Comparison of ENCODE assay signal across 8 cellular contexts in the genomic region with DNA sequence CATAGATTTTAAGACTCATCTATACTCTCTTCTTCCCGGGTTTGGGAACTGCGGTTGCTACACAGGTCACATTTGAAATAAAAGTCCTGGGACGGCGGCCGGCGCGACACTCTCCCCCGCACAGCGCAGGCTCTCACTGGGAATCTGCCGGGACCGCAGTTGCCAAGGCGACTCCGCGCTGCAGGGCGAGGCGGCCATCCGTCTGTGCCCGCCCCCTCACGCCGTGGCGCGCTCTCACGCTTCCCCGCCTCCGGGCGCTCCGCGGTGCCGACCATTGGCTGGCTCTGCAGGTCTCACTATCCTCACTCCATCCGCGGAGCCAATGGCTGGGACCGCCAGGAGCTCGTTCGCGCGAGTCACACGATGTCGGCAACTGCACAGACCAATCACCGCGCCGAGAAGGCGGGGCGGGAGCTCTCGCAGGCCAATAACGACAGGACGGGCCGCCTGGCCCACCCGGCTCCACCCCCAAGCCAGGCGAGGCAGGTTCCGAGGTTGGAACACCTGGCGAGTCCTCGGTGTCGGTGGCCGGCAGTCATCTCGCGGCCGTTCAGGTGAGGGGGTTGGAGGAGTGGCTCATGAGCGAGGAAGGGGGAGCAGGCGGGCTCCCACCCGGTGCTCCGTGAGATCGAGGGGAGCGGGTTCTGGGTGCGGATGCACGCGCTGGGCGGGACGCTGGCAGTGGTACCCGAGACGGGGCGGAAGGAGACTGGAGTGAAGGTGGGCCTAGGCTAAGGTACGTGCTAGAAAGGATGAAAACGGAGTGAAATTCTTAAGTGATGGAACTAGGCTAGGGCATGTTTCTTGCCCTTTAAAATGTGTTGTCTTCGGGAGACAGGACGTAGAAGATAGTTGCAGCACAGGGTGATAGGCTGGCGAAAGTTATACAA. TPM values are rescaled to one million over a fixed set of nuclear protein-coding genes. Genes with fewer than 3 reads are reported as not detected.
DNase-seq lines count a peak whose midpoint lies in the region; ATAC-seq, FAIRE-seq and TF ChIP-seq lines count a peak whose summit lies in the region.

A gene (plus strand): TSS at position 459 of the 890 bp plus-strand sequence. CDS start 5,702 bp downstream, outside the sequence.

- no TSS peak for BruUV-seq in Caco-2 (replicated peaks; lab: Mats Ljungman, UMichigan)

- no peaks in the 10 kb centered on the region; the same call in 1 of the 2 replicates for H3K79me1 ChIP-seq in H1 (ENCODE audit: low read depth, low read length)

- H4K91ac ChIP-seq in H1 (replicated peaks; ENCODE audit: insufficient read length, low read length): peak within 1 kb of the TSS; percentile 89

- H3K36me3 Mint-ChIP-seq in Caco-2 (ENCODE audit: insufficient read depth, unreplicated experiment): peaks cover 30% of the 10 kb centered on the region

- H3K4me3 ChIP-seq in Caco-2 (ENCODE audit: low read depth, low read length) (peak within 1 kb of the TSS; percentile 79), H1 (ENCODE audit: extremely low read depth in 1 of 4, insufficient read depth in 2 of 4, low read depth in 3 of 4, low read length in 4 of 4) (peak within 1 kb of the TSS; percentile 93 to 98 (median 96))

- H2BK20ac ChIP-seq in H1 (ENCODE audit: low read length): peak within 1 kb of the TSS; percentile 13; the same call in 1 of the 2 replicates

- intact Hi-C loops in Caco-2 (cut with micrococcal nuclease; ENCODE audit: unreplicated experiment): loop anchor here (1.0 to 2.0 kb wide), 3 partner anchors 117 to 215 kb away; a partner anchor contains a TSS

- peak within 1 kb of the TSS; percentile 47; the same call in 1 of the 2 replicates for H2BK15ac ChIP-seq in H1 (ENCODE audit: low read length)

- H3K4ac ChIP-seq in H1 (replicated peaks; ENCODE audit: insufficient read length, low read depth, low read length): peak within 1 kb of the TSS; percentile 96

- WGBS in H1 (ENCODE audit: extremely low coverage in 1 of 2, insufficient coverage in 1 of 2, insufficient read length in 1 of 2, insufficient replicate concordance in 2 of 2, low coverage in 1 of 2, low lambda C conversion rate in 2 of 2, missing lambda C conversion rate in 1 of 2), 2 experiments: 1% methylated on average over 75 of the region's 76 CpGs; no CpG with 5 or more reads in 1 of the 2 experiments

- H3K4me1 ChIP-seq in Caco-2 (peaks cover 29% of the 10 kb centered on the region), H1 (replicated peaks in 1 of 4; ENCODE audit: control insufficient read depth in 3 of 4, insufficient read depth in 4 of 4, low read length in 3 of 4) (peaks cover 5 to 9% (median 7%) of the 10 kb centered on the region in 4 experiments)

- peak within 1 kb of the TSS; percentile 88 to 90 for H3K4me2 ChIP-seq in H1 (ENCODE audit: insufficient read depth in 1 of 2, low read depth in 2 of 2, low read length in 2 of 2)

- peaks cover 20 to 25% of the 10 kb centered on the region in 2 experiments for H4K20me1 ChIP-seq in H1 (replicated peaks in 1 of 2; ENCODE audit: control insufficient read depth in 1 of 2, insufficient read depth in 2 of 2, low read length in 2 of 2)

- TF ChIP-seq CTCF in Caco-2 (IDR thresholded peaks at IDR 0.05; ENCODE audit: insufficient read depth in 1 of 2, low read depth in 1 of 2, low read length in 1 of 2, severe bottlenecking in 1 of 2, unreplicated experiment in 1 of 2) (no peak), H1 (IDR thresholded peaks at IDR 0.05; ENCODE audit: control extremely low read depth in 1 of 3, insufficient read depth in 1 of 3, low read depth in 1 of 3, low read length in 3 of 3) (no peak)

- TF ChIP-seq RAD21 in H1 (IDR thresholded peaks at IDR 0.05 in 1 of 2, conservative IDR thresholded peaks at IDR 0.05 in 1 of 2; ENCODE audit: low read depth in 2 of 2, low read length in 2 of 2): no peak

- no peaks in the 10 kb centered on the region for H3K27me3 Mint-ChIP-seq in Caco-2 (ENCODE audit: insufficient read depth, unreplicated experiment)

- no peak within 1 kb of the TSS for H3K23ac ChIP-seq in H1 (ENCODE audit: insufficient read length)

- H3K79me2 ChIP-seq in H1 (ENCODE audit: control insufficient read depth in 1 of 2, insufficient read depth in 2 of 2, low read length in 2 of 2): peaks cover 43 to 49% of the 10 kb centered on the region in 2 experiments

- peak; percentile 68 to 73; a peak in 2 of 3 replicates for TF ChIP-seq POLR2A in H1 (IDR thresholded peaks at IDR 0.05; ENCODE audit: control extremely low read depth in 1 of 2, low read depth in 2 of 2, low read length in 2 of 2)

- H2BK120ac ChIP-seq in H1 (replicated peaks; ENCODE audit: low read depth, low read length): peak within 1 kb of the TSS; percentile 75

- POLR2A ChIA-PET in Caco-2 (lab: Charles Lee): interaction anchor here (0.5 to 1.9 kb wide), 7 partner anchors 15 to 1117 kb away, joined by 3 to 24 read pairs (median 3); a partner anchor contains a TSS
- POLR2A ChIA-PET in H1 (lab: Charles Lee; ENCODE audit: partially characterized antibody): interaction anchor here (0.6 to 2.0 kb wide), 10 partner anchors 9 to 205 kb away, joined by 3 to 11 read pairs (median 4); no protein-coding TSS in a partner anchor

- H3K9me3 Mint-ChIP-seq in Caco-2 (ENCODE audit: unreplicated experiment): no peaks in the 10 kb centered on the region

- H4K5ac ChIP-seq in H1 (ENCODE audit: insufficient read length, low read depth, low read length): peak within 1 kb of the TSS; percentile 90

- FAIRE-seq in HTR-8/SVneo (lab: Jason Lieb, UNC) (peak; percentile 97), H1 (lab: Jason Lieb, UNC) (peak; percentile 81)

- peak; percentile 97 for ATAC-seq in GM21381 (IDR thresholded peaks at IDR 0.05; ENCODE audit: unreplicated experiment)

- H3K27me3 ChIP-seq in Caco-2 (replicated peaks; ENCODE audit: control insufficient read depth, insufficient read depth, low read length) (no peaks in the 10 kb centered on the region), H1 (replicated peaks in 1 of 4; ENCODE audit: control insufficient read depth in 3 of 4, extremely low read depth in 1 of 4, insufficient read depth in 3 of 4, low read length in 3 of 4) (no peaks in the 10 kb centered on the region)

- peak within 1 kb of the TSS; percentile 69; the same call in 1 of the 2 replicates for H4K8ac ChIP-seq in H1 (ENCODE audit: extremely low read depth, insufficient read depth, low read length)

- peak; percentile 98 to 99 for DNase-seq in Caco-2
- peak; percentile 96 for DNase-seq in HTR-8/SVneo (ENCODE audit: insufficient read length, low spot score)
- DNase-seq in NOMO-1 treated with DMSO at 0.1 percent for 48 hours (lab: John Stamatoyannopoulos, UW; ENCODE audit: unreplicated experiment): peak; percentile 96
- DNase-seq in activated CD8-positive, alpha-beta memory T cell treated with anti-CD3 and anti-CD28 coated beads for 4 hours (ENCODE audit: low read depth in 2 of 2): peak; percentile 96 to 97
- DNase-seq in H1 (ENCODE audit: low read depth in 1 of 2, low spot score in 2 of 2): peak; percentile 95 to 98
- peak; percentile 99 for DNase-seq in medulla oblongata (ENCODE audit: extremely low spot score)
- peak; percentile 98 for DNase-seq in stimulated activated CD8-positive, alpha-beta memory T cell treated with anti-CD3 and anti-CD28 coated beads, Interleukin-12 subunit alpha, Interleukin-12 subunit beta, amount 100 ng/mL, for 1 hour (ENCODE audit: low read depth)

- H2AK5ac ChIP-seq in H1 (ENCODE audit: low read depth, low read length): peak within 1 kb of the TSS; percentile 14; the same call in 1 of the 2 replicates

- peak within 1 kb of the TSS; percentile 66; the same call in 1 of the 2 replicates for H2AFZ ChIP-seq in H1 (ENCODE audit: low read length)

- H3K4me1 Mint-ChIP-seq in Caco-2 (ENCODE audit: low read depth, unreplicated experiment): peaks cover 30% of the 10 kb centered on the region

- peak within 1 kb of the TSS; percentile 87 for H2BK5ac ChIP-seq in H1 (ENCODE audit: low read depth, low read length)

- CTCF ChIA-PET in Caco-2 (lab: Charles Lee) (interaction anchor here (0.6 to 1.0 kb wide), 5 partner anchors 16 to 215 kb away, joined by 3 to 7 read pairs (median 5); a partner anchor contains a TSS), H1 (lab: Charles Lee; ENCODE audit: partially characterized antibody) (interaction anchor here (1.0 to 2.0 kb wide), 6 partner anchors 16 to 202 kb away, joined by 3 to 13 read pairs (median 4); no protein-coding TSS in a partner anchor)

- H3K9me3 ChIP-seq in Caco-2 (peaks cover 10% of the 10 kb centered on the region), H1 (ENCODE audit: insufficient read depth in 2 of 2, low read depth in 1 of 2, low read length in 1 of 2) (no peaks in the 10 kb centered on the region)

- no peak for TF ChIP-seq EP300 in H1 (IDR thresholded peaks at IDR 0.05; ENCODE audit: borderline replicate concordance in 1 of 2, low read depth in 2 of 2, low read length in 2 of 2)

- H3K36me3 ChIP-seq in Caco-2 (ENCODE audit: control insufficient read depth, insufficient read depth, low read length): no peaks in the 10 kb centered on the region; the same call in 1 of the 2 replicates
- H3K36me3 ChIP-seq in H1 (ENCODE audit: control insufficient read depth in 2 of 4, insufficient read depth in 4 of 4, low read length in 3 of 4): peaks cover 0 to 22% (median 5%) of the 10 kb centered on the region in 4 experiments; a peak in 2 of 8 replicates

- no peak within 1 kb of the TSS for H3K4me3 Mint-ChIP-seq in Caco-2 (ENCODE audit: unreplicated experiment)

- peak within 1 kb of the TSS; percentile 75 for H3K27ac ChIP-seq in H1 (ENCODE audit: low read depth, low read length)

- H3K27ac Mint-ChIP-seq in Caco-2 (ENCODE audit: unreplicated experiment): no peak within 1 kb of the TSS

- H3K14ac ChIP-seq in H1 (ENCODE audit: insufficient read length): peak within 1 kb of the TSS; percentile 25

- peak within 1 kb of the TSS; percentile 81 to 97 (median 82) for H3K9ac ChIP-seq in H1 (replicated peaks in 1 of 4; ENCODE audit: extremely low read depth in 1 of 4, low read depth in 3 of 4, low read length in 3 of 4)

- peak within 1 kb of the TSS; percentile 40; the same call in 1 of the 2 replicates for H2BK12ac ChIP-seq in H1 (ENCODE audit: low read depth, low read length)

- peaks cover 3% of the 10 kb centered on the region for H3K23me2 ChIP-seq in H1 (ENCODE audit: low read depth, low read length)

- H3K56ac ChIP-seq in H1 (replicated peaks; ENCODE audit: insufficient read length, low read depth, low read length): peak within 1 kb of the TSS; percentile 88

- H3K18ac ChIP-seq in H1 (ENCODE audit: extremely low read depth, low read length): peak within 1 kb of the TSS; percentile 56

TF ChIP-seq in H1, 55 proteins besides CTCF, POLR2A, EP300 and RAD21 (continues in another document):
- peak; percentile 67; the same call in 1 of the 2 replicates for TF ChIP-seq YY1 (IDR thresholded peaks at IDR 0.05; ENCODE audit: low read depth, low read length)

RNA-seq across cellular contexts. Expression of the gene that starts here (rescaled TPM):
- total RNA-seq in Caco-2 (2022): 80.5 and 91.1 TPM in 2 replicates
- total RNA-seq in H1 (2021; fragmentation: NEBNext Ultra II Directional; extraction: Animal tissue kit (Norgen Biotek cat#: 25700)): 105 and 109 TPM in 2 replicates
- 50.6 and 79.8 TPM in 2 replicates for polyA plus RNA-seq in H1 (2011; rRNA removed)
- polyA plus RNA-seq in H1 (2011; cell fraction: cytosol; rRNA removed): 73.4 TPM
- polyA plus RNA-seq in H1 (2011; cell fraction: nucleus; rRNA removed): 25.7 TPM
- polyA plus RNA-seq in H1 (2012, experiment 1 of 2): 39.1 to 77.9 TPM (median 42.7 TPM) in 4 replicates
- polyA plus RNA-seq in H1 (2012, experiment 2 of 2): 11.6 TPM
- polyA plus RNA-seq in H1 (2013, experiment 1 of 2): 238 TPM
- 309 TPM for polyA plus RNA-seq in H1 (2013, experiment 2 of 2)
- 40.2 and 47.0 TPM in 2 replicates for polyA minus RNA-seq in H1 (2011; rRNA and poly(A)+ RNA removed)
- 51.2 TPM for polyA minus RNA-seq in H1 (2011; cell fraction: cytosol; rRNA and poly(A)+ RNA removed)
- polyA minus RNA-seq in H1 (2011; cell fraction: nucleus; rRNA and poly(A)+ RNA removed): 29.2 TPM

Comparison
In these comparisons a context has a peak if more than half of its experiments do, and no peak if none do; other contexts are left out.
1. Peak in every context shown above with its lines: DNase-seq, ATAC-seq, H3K4me3 ChIP-seq and H3K27ac ChIP-seq.